Comparison of ENCODE assay signal across 1 cellular context in genomic region chr13:24745861-24746617, GRCh38.
TF ChIP-seq lines count a peak whose summit lies in the region.

No MANE protein-coding gene starts in this region.

TF ChIP-seq in IMR-90, 13 proteins besides CTCF, POLR2A, EP300 and RAD21 (continued from another document):
- TF ChIP-seq USF2 (IDR thresholded peaks at IDR 0.05; ENCODE audit: low read depth, low read length) (no peak), SMC3 (IDR thresholded peaks at IDR 0.05; ENCODE audit: low read depth, low read length) (no peak), CEBPB (IDR thresholded peaks at IDR 0.05; ENCODE audit: low read depth, low read length) (no peak)
- TF ChIP-seq, protein P1, sequence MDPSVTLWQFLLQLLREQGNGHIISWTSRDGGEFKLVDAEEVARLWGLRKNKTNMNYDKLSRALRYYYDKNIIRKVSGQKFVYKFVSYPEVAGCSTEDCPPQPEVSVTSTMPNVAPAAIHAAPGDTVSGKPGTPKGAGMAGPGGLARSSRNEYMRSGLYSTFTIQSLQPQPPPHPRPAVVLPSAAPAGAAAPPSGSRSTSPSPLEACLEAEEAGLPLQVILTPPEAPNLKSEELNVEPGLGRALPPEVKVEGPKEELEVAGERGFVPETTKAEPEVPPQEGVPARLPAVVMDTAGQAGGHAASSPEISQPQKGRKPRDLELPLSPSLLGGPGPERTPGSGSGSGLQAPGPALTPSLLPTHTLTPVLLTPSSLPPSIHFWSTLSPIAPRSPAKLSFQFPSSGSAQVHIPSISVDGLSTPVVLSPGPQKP (IDR thresholded peaks at IDR 0.05; ENCODE audit: borderline replicate concordance, low read depth, low read length): no peak
